25 cellular contexts compared by ENCODE assay signal in the genomic region with DNA sequence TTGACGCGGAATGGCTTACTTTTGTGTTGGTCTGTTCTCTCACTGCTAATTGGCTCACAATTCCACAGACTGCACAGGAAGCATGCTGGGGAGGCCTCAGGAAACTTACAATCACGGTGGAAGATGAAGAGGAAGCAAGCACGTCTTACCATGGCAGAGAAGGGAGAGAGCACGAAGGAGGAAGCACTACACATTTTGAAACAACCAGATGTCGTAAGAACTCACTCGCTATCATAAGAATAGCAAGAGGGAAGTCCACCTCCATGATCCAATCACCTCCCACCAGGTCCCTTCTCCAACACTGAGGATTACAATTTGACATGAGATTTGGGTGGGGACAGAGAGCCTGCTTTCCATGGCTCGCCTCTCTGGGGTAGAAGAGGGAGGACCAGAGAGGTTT.
"Had no signal": no experiment of that assay in that cellular context is flagged by ENCODE, and none has a peak within 500 bp of the region (broad histone marks: within the 10 kb centered on the region; RNA-seq: fewer than 3 reads in every experiment).

No MANE protein-coding gene starts in this region.

- H3K27ac Mint-ChIP-seq: activated naive CD8-positive, alpha-beta T cell treated with anti-CD3 and anti-CD28 coated beads for 36 hours; activated T-helper 2 cell treated with anti-CD3 and anti-CD28 coated beads, Interferon-gamma antibody, Interleukin-2, Interleukin-4, amounts not matched to agents 10 μg/mL and 5 μg/mL and 100 μg/mL, durations not matched to agents 14 hours and 24 hours and 36 hours; memory B cell; natural killer cell treated with Interleukin-12 subunit alpha and Interleukin-12 subunit beta and Interleukin-15 and Interleukin-18, amount 100 ng/mL, for 72 hours; stimulated activated effector memory CD8-positive, alpha-beta T cell treated with anti-CD3 and anti-CD28 coated beads, Interleukin-12 subunit alpha, Interleukin-12 subunit beta, amount 100 ng/mL, for 72 hours; stimulated activated naive CD8-positive, alpha-beta T cell treated with anti-CD3 and anti-CD28 coated beads, Interleukin-15, amount 100 ng/mL, for 72 hours; T-helper 2 cell treated with Interferon-gamma antibody and Interleukin-4, amounts not matched to agents 5 μg/mL and 100 μg/mL, for 36 hours had no signal

- DNase-seq: activated CD4-positive, alpha-beta T cell treated with anti-CD3 and anti-CD28 coated beads for 1 hour; activated CD4-positive, alpha-beta T cell treated with anti-CD3 and anti-CD28 coated beads, Interleukin-2, amount 50 U/mL, for 1 hour; activated CD8-positive, alpha-beta memory T cell treated with anti-CD3 and anti-CD28 coated beads, Interleukin-2, amount 50 U/mL, for 48 hours; activated naive CD4-positive, alpha-beta T cell; activated naive CD8-positive, alpha-beta T cell treated with anti-CD3 and anti-CD28 coated beads for 36 hours; activated T-cell treated with anti-CD3 and anti-CD28 coated beads, Interleukin-2, amount 50 U/mL, for 4 hours; heart left ventricle; left colon; right lobe of liver; stimulated activated CD4-positive, alpha-beta T cell treated with anti-CD3 and anti-CD28 coated beads, Interleukin-1b, Interleukin-23, amount 100 ng/mL, for 48 hours; stimulated activated naive CD8-positive, alpha-beta T cell treated with anti-CD3 and anti-CD28 coated beads, Interleukin-15, amount 100 ng/mL, for 72 hours; uterus; WERI-Rb-1 had no signal

- H3K36me3 ChIP-seq: breast epithelium, heart left ventricle, neutrophil, right lobe of liver, tibial nerve, uterus, WERI-Rb-1 had no signal

- H3K36me3 Mint-ChIP-seq: activated naive CD8-positive, alpha-beta T cell treated with anti-CD3 and anti-CD28 coated beads for 36 hours; memory B cell; natural killer cell treated with Interleukin-12 subunit alpha and Interleukin-12 subunit beta and Interleukin-15 and Interleukin-18, amount 100 ng/mL, for 72 hours; stimulated activated effector memory CD8-positive, alpha-beta T cell treated with anti-CD3 and anti-CD28 coated beads, Interleukin-12 subunit alpha, Interleukin-12 subunit beta, amount 100 ng/mL, for 72 hours had no signal

- ATAC-seq: activated T-cell treated with anti-CD3 and anti-CD28 coated beads, Interleukin-2, amount 50 U/mL, for 4 hours; heart left ventricle; left colon; natural killer cell treated with Interleukin-12 subunit alpha and Interleukin-12 subunit beta and Interleukin-15 and Interleukin-18, amount 100 ng/mL, for 72 hours; right lobe of liver; stimulated activated effector memory CD8-positive, alpha-beta T cell treated with anti-CD3 and anti-CD28 coated beads, Interleukin-12 subunit alpha, Interleukin-12 subunit beta, amount 100 ng/mL, for 72 hours; stimulated activated naive CD8-positive, alpha-beta T cell treated with anti-CD3 and anti-CD28 coated beads, Interleukin-15, amount 100 ng/mL, for 72 hours had no signal

- H3K4me3 ChIP-seq: breast epithelium, coronary artery, heart left ventricle, right lobe of liver, skin epidermis, tibial nerve, uterus had no signal

- H3K4me1 Mint-ChIP-seq: activated naive CD8-positive, alpha-beta T cell treated with anti-CD3 and anti-CD28 coated beads for 36 hours; stimulated activated effector memory CD8-positive, alpha-beta T cell treated with anti-CD3 and anti-CD28 coated beads, Interleukin-12 subunit alpha, Interleukin-12 subunit beta, amount 100 ng/mL, for 72 hours; stimulated activated naive CD8-positive, alpha-beta T cell treated with anti-CD3 and anti-CD28 coated beads, Interleukin-15, amount 100 ng/mL, for 72 hours had no signal

- FAIRE-seq: keratinocyte, TTC549 had no signal

- H3K27me3 ChIP-seq: neutrophil, right lobe of liver, tibial nerve, uterus had no signal

- H3K4me3 Mint-ChIP-seq: activated naive CD8-positive, alpha-beta T cell treated with anti-CD3 and anti-CD28 coated beads for 36 hours; activated T-cell treated with anti-CD3 and anti-CD28 coated beads, Interleukin-2, amount 50 U/mL, for 4 hours; memory B cell; natural killer cell treated with Interleukin-12 subunit alpha and Interleukin-12 subunit beta and Interleukin-15 and Interleukin-18, amount 100 ng/mL, for 72 hours; stimulated activated effector memory CD8-positive, alpha-beta T cell treated with anti-CD3 and anti-CD28 coated beads, Interleukin-12 subunit alpha, Interleukin-12 subunit beta, amount 100 ng/mL, for 72 hours; stimulated activated naive CD8-positive, alpha-beta T cell treated with anti-CD3 and anti-CD28 coated beads, Interleukin-15, amount 100 ng/mL, for 72 hours; T-helper 2 cell treated with Interferon-gamma antibody and Interleukin-4, amounts not matched to agents 5 μg/mL and 100 μg/mL, for 36 hours had no signal

- H3K9me3 Mint-ChIP-seq: activated naive CD8-positive, alpha-beta T cell treated with anti-CD3 and anti-CD28 coated beads for 36 hours; activated T-cell treated with anti-CD3 and anti-CD28 coated beads, Interleukin-2, amount 50 U/mL, for 4 hours; memory B cell; natural killer cell treated with Interleukin-12 subunit alpha and Interleukin-12 subunit beta and Interleukin-15 and Interleukin-18, amount 100 ng/mL, for 72 hours; stimulated activated effector memory CD8-positive, alpha-beta T cell treated with anti-CD3 and anti-CD28 coated beads, Interleukin-12 subunit alpha, Interleukin-12 subunit beta, amount 100 ng/mL, for 72 hours had no signal
